ENCODE assay signal across 11 cellular contexts in genomic region chr5:35357973-35358372, GRCh38.
"Had no signal": no experiment of that assay in that cellular context is flagged by ENCODE, and none has a peak within 500 bp of the region (broad histone marks: within the 10 kb centered on the region; RNA-seq: fewer than 3 reads in every experiment).

No MANE protein-coding gene starts in this region.

- H3K4me1 ChIP-seq: HAP-1 had no signal

- H3K9me3 Mint-ChIP-seq: HFFc6 had no signal

- H3K4me3 Mint-ChIP-seq: GM23338, H9, HFFc6 had no signal

- H3K4me2 ChIP-seq: GM23338 had no signal

- H3K27ac Mint-ChIP-seq: GM23338, H9, HFFc6 had no signal

- H3K27ac ChIP-seq: GM23248 had no signal

- H3K9me3 ChIP-seq: HAP-1 had no signal

- H3K4me1 Mint-ChIP-seq: GM23338 had no signal

- H3K4me3 ChIP-seq: GM23248, GM23338, HAP-1 had no signal

- ATAC-seq: GM23338, HCT116 had no signal

- H3K36me3 ChIP-seq: HAP-1 had no signal

- DNase-seq: GM23248, GOT3, H7, H9, HCEC 1CT, HFFc6 had no signal

- H3K9ac ChIP-seq: GM23248 had no signal

- H2AFZ ChIP-seq: GM23248, GM23338 had no signal

- FAIRE-seq: H1, H54 had no signal
